1 cellular context compared by ENCODE assay signal in the genomic region with DNA sequence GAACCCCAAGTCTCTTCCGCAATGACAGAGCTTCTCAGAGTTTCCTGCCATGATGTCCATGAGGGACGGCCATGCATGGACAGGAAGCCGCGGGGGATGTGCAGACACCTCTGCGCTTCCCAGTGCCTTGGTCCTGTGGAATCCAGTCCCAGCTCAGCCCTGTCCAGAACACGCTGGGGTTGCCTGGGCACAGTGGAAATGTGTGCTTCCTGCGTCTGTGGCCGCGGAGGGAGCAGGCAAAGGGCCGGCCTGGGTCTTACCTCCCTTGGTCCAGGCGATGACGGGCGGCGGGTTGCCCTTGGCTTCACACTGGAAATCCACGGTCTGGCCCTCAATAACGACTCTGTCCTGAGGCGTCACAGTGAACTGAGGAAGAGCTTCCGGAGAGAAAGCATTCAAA.
TF ChIP-seq lines count a peak whose summit lies in the region.

No MANE protein-coding gene starts in this region.

TF ChIP-seq in GM23338, 12 proteins besides CTCF, POLR2A, EP300 and RAD21 (continued from another document):
- no peak for TF ChIP-seq REST (IDR thresholded peaks at IDR 0.05; ENCODE audit: unreplicated experiment)
